Comparison of ENCODE assay signal across 8 cellular contexts in the genomic region with DNA sequence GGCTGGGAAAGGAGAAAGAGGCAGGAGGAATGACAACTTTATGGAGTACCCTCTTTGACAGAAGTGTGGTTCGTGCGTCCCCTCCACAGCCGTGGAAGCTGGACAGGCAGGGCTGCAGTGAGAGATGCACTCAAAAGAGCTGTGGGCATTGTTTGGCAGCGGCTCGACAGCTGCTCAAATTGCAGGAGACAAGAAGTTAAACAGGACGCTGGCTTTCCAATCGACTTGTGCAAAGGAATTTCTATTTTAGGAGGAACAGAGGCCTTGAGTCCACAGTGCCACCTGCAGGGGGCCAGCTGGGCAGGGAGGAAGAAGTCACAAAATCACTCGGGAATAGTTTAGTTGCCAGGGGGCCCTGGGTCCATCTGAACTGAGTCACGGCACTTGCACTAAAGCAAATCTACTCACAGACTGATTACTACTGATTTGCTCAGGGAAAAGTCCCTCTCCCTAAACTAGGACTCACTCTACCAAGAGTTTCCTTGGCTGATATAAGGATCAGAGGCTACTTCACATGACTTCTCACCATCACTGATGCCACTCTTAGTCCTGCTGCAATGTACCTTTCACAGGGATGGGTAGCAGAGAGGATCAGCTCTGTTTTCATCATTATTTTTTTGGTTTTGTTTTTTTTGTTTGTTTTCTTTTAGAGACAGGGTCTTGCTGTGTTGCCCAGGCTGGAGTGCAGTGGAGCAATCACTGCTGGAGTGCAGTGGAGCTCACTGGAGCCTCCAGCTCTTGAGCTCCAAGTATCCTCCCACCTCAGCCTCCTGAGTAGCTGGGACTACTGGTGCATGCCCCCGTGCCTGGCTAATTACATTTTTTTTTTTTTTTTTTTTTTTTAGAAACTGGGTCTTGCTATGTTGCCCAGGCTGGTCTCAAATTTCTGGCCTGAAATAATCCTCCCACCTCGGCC.
A peak's percentile ranks its signal among the peaks of the same experiment; 100 is the strongest.
DNase-seq lines count a peak whose midpoint lies in the region; ATAC-seq and TF ChIP-seq lines count a peak whose summit lies in the region.

No MANE protein-coding gene starts in this region.

- H3K4me3 ChIP-seq in brain microvascular endothelial cell (ENCODE audit: low read depth, low read length) (no peak overlapping the region), uterus (no peak overlapping the region)

- no peaks in the 10 kb centered on the region for H3K36me3 ChIP-seq in brain microvascular endothelial cell (replicated peaks)
- H3K36me3 ChIP-seq in uterus = no peaks in the 10 kb centered on the region

- TF ChIP-seq CTCF in brain microvascular endothelial cell (IDR thresholded peaks at IDR 0.05; ENCODE audit: low read depth, low read length, missing control alignments) (peak; percentile 85), uterus (IDR thresholded peaks at IDR 0.05) (peak; percentile 63 to 74 (median 67))

- no peak for TF ChIP-seq POLR2A in uterus (IDR thresholded peaks at IDR 0.05)

- DNase-seq in AG20443 (ENCODE audit: low spot score) = peak; percentile 71
- peak; percentile 52 for DNase-seq in brain microvascular endothelial cell
- peak; percentile 55 to 62 for DNase-seq in left colon
- DNase-seq in uterus = peak; percentile 63 to 70
- no peak for DNase-seq in occipital lobe (lab: John Stamatoyannopoulos, UW)
- no peak for DNase-seq in NCI-H1436 treated with DMSO at 0.1 percent for 48 hours (lab: John Stamatoyannopoulos, UW)

- no peaks in the 10 kb centered on the region for H3K27me3 ChIP-seq in brain microvascular endothelial cell (replicated peaks)
- no peaks in the 10 kb centered on the region for H3K27me3 ChIP-seq in uterus

- in situ Hi-C loops in brain microvascular endothelial cell (cut with HindIII; ENCODE audit: low pct_ligation_motif_present, low sequenced_read_pairs) = no loop called here

- peak; percentile 49; the same call in 1 of the 2 replicates for TF ChIP-seq EP300 in Ishikawa (IDR thresholded peaks at IDR 0.05; ENCODE audit: borderline replicate concordance)

- no peak overlapping the region for H3K27ac ChIP-seq in brain microvascular endothelial cell
- peak overlapping the region; percentile 51 to 72 for H3K27ac ChIP-seq in uterus

- peak; percentile 79 for TF ChIP-seq RAD21 in Ishikawa (IDR thresholded peaks at IDR 0.05; ENCODE audit: low read depth)

- H3K9me3 ChIP-seq in uterus = no peaks in the 10 kb centered on the region

- intact Hi-C loops in left colon (cut with DNase I, micrococcal nuclease) (no loop called here), uterus (cut with DNase I; ENCODE audit: low total_unique reads) (no loop called here)

- ATAC-seq in left colon = peak; percentile 73
- ATAC-seq in GM18873 (IDR thresholded peaks at IDR 0.05; ENCODE audit: low FRiP score, unreplicated experiment) = no peak

- peaks cover 4 to 7% of the 10 kb centered on the region in 2 donors for H3K4me1 ChIP-seq in uterus

TF ChIP-seq in Ishikawa, 13 proteins besides CTCF, POLR2A, EP300 and RAD21:
- TF ChIP-seq TCF12 (IDR thresholded peaks at IDR 0.05; ENCODE audit: low read depth) (0 out of 2 replicates have a peak, but pooled peaks have one; percentile 49), TEAD4 (IDR thresholded peaks at IDR 0.05) (peak; percentile 61), NFIC (IDR thresholded peaks at IDR 0.05) (peak; percentile 48; the same call in 1 of the 2 replicates)
- TF ChIP-seq, protein P1, sequence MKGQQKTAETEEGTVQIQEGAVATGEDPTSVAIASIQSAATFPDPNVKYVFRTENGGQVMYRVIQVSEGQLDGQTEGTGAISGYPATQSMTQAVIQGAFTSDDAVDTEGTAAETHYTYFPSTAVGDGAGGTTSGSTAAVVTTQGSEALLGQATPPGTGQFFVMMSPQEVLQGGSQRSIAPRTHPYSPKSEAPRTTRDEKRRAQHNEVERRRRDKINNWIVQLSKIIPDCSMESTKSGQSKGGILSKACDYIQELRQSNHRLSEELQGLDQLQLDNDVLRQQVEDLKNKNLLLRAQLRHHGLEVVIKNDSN (IDR thresholded peaks at IDR 0.05) = no peak

Comparison
In these comparisons a context has a peak if more than half of its experiments do, and no peak if none do; other contexts are left out.
1. DNase-seq: peak in AG20443 (single experiment), brain microvascular endothelial cell (single experiment), left colon (2 of 2) and uterus (2 of 2); none in occipital lobe (single experiment) and NCI-H1436 treated with DMSO at 0.1 percent for 48 hours (single experiment).